ENCODE assay signal across 1 cellular context in the genomic region with DNA sequence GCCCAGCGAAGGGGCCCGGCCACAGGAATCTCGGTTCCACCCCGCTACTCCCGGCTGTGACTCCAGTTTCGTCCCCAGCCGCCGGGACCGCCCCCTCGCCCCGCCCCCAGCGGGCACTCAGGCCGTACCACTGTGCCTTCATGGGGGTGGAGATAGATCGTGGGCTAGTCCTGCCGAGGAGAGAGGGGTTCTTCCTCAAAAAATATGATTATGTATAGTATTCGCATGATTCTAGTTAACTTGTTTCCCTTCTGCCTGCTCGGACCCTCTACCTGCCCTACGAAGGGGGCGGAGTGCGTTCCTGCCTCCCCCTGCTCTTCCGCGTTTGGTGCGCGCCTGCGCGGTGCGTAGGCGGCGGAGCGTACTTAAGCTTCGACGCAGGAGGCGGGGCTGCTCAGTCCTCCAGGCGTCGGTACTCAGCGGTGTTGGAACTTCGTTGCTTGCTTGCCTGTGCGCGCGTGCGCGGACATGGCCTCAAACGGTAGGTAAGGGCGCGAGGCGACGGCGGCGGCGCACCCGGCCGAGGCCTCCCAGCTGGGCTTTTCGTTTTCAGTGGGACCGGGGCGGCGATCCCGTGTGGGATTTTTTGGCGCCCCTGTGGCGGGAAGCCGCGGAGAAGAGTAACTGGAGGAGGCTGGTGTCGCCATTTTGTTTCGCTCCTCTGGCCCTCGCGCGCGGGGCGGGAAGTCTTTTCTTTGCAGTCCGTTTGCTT.
TF ChIP-seq lines count a peak whose summit lies in the region.

FUS (plus strand) TSS at position 393 of the 712 bp plus-strand sequence; CDS start at position 469, 76 bp downstream.

TF ChIP-seq in IMR-90, 13 proteins besides CTCF, POLR2A, EP300 and RAD21 (continued from another document):
- TF ChIP-seq USF2 (IDR thresholded peaks at IDR 0.05; ENCODE audit: low read depth, low read length) (0 out of 2 replicates have a peak, but pooled peaks have one; percentile 25), ELK1 (IDR thresholded peaks at IDR 0.05; ENCODE audit: borderline replicate concordance, low read depth, low read length) (no peak), CEBPB (IDR thresholded peaks at IDR 0.05; ENCODE audit: low read depth, low read length) (no peak), MAZ (IDR thresholded peaks at IDR 0.05; ENCODE audit: borderline replicate concordance, low read depth, low read length) (peak; percentile 81), SMC3 (IDR thresholded peaks at IDR 0.05; ENCODE audit: low read depth, low read length) (no peak), NFE2L2 (IDR thresholded peaks at IDR 0.05; ENCODE audit: low read depth, low read length) (peak; percentile 35; the same call in 1 of the 2 replicates)
